Comparison of ENCODE assay signal across 24 cellular contexts in the genomic region with DNA sequence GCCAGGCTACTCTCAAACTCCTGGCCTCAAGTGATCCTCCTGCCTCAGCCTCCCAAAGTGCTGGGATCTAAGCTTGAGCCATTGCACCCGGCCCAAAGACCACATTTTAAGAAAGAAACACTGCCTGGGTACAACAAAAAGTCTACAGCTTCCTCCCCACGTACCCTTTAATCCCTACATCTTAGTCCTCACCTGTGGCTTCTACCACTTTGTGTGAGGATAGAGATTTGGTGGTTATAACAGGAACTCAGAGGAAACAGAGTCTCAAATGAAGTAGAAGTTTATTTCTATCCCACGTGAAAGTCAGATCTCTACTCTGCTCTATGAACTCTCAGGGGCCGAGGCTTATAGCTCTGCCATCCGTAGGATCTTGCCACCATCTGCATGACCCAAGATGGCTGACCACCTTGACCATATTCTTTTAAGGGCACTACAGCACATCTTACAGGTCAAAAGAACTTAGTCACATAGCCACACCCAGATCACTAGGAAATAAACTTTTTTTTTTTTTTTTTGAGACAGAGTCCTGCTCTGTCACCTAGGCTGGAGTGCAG. TPM values are rescaled to one million over a fixed set of nuclear protein-coding genes. Genes with fewer than 3 reads are reported as not detected.
"Had no signal": no experiment of that assay in that cellular context is flagged by ENCODE, and none has a peak within 500 bp of the region (broad histone marks: within the 10 kb centered on the region; RNA-seq: fewer than 3 reads in every experiment).

No MANE protein-coding gene starts in this region.

- H3K9me3 ChIP-seq: breast epithelium, esophagus squamous epithelium, gastrocnemius medialis, right lobe of liver had no signal

- H3K4me3 ChIP-seq: breast epithelium, esophagus squamous epithelium, gastrocnemius medialis, right lobe of liver, skin epidermis, tibial artery had no signal

- H3K27me3 ChIP-seq: breast epithelium, esophagus squamous epithelium, gastrocnemius medialis, right lobe of liver, tibial artery had no signal

- H3K4me3 Mint-ChIP-seq: activated naive CD4-positive, alpha-beta T cell treated with anti-CD3 and anti-CD28 coated beads, Interleukin-2, amount 50 U/mL, for 24 hours; activated T-cell treated with anti-CD3 and anti-CD28 coated beads, Interleukin-2, amount 50 U/mL, for 72 hours; central memory CD8-positive, alpha-beta T cell; neural crest cell; stimulated activated naive CD8-positive, alpha-beta T cell treated with anti-CD3 and anti-CD28 coated beads, Interleukin-15, Interleukin-2, amounts not matched to agents 100 ng/mL and 50 ng/mL, for 24 hours; T-helper 2 cell treated with Interferon-gamma antibody and Interleukin-4, amounts not matched to agents 5 μg/mL and 100 μg/mL, for 36 hours had no signal

- H3K9me3 Mint-ChIP-seq: activated naive CD4-positive, alpha-beta T cell treated with anti-CD3 and anti-CD28 coated beads, Interleukin-2, amount 50 U/mL, for 24 hours; activated T-cell treated with anti-CD3 and anti-CD28 coated beads, Interleukin-2, amount 50 U/mL, for 72 hours; central memory CD8-positive, alpha-beta T cell; stimulated activated naive CD8-positive, alpha-beta T cell treated with anti-CD3 and anti-CD28 coated beads, Interleukin-15, Interleukin-2, amounts not matched to agents 100 ng/mL and 50 ng/mL, for 24 hours had no signal

- ATAC-seq: activated CD4-positive, CD25-positive, alpha-beta regulatory T cell treated with anti-CD3 and anti-CD28 coated beads, Interleukin-2, amount 50 U/mL, for 24 hours; activated T-cell treated with anti-CD3 and anti-CD28 coated beads, Interleukin-2, amount 50 U/mL, for 72 hours; gastrocnemius medialis; left ventricle myocardium superior; right lobe of liver had no signal

- DNase-seq: activated effector memory CD4-positive, alpha-beta T cell treated with anti-CD3 and anti-CD28 coated beads, Interleukin-2, amount 50 U/mL, for 16 hours; activated T-cell treated with anti-CD3 and anti-CD28 coated beads, Interleukin-2, amount 50 U/mL, for 72 hours; esophagus squamous epithelium; gastrocnemius medialis; hippocampal formation; left ventricle myocardium superior; posterior cingulate gyrus; right lobe of liver; stimulated activated CD4-positive, alpha-beta T cell treated with anti-CD3 and anti-CD28 coated beads, Interleukin-1b, Interleukin-23, amount 100 ng/mL, for 48 hours; substantia nigra had no signal

- H3K4me1 ChIP-seq: breast epithelium, esophagus squamous epithelium, gastrocnemius medialis, tibial artery had no signal

- H3K27me3 Mint-ChIP-seq: activated naive CD4-positive, alpha-beta T cell treated with anti-CD3 and anti-CD28 coated beads, Interleukin-2, amount 50 U/mL, for 24 hours; central memory CD8-positive, alpha-beta T cell; stimulated activated naive CD8-positive, alpha-beta T cell treated with anti-CD3 and anti-CD28 coated beads, Interleukin-15, Interleukin-2, amounts not matched to agents 100 ng/mL and 50 ng/mL, for 24 hours had no signal

- H3K4me1 Mint-ChIP-seq: neural crest cell had no signal

- H3K27ac ChIP-seq: breast epithelium, esophagus squamous epithelium, gastrocnemius medialis, right lobe of liver, skin epidermis, tibial artery, VCaP had no signal

- H3K36me3 ChIP-seq: breast epithelium, esophagus squamous epithelium, gastrocnemius medialis, right lobe of liver had no signal

- H3K27ac Mint-ChIP-seq: activated naive CD4-positive, alpha-beta T cell treated with anti-CD3 and anti-CD28 coated beads, Interleukin-2, amount 50 U/mL, for 24 hours; activated T-cell treated with anti-CD3 and anti-CD28 coated beads, Interleukin-2, amount 50 U/mL, for 72 hours; stimulated activated naive CD8-positive, alpha-beta T cell treated with anti-CD3 and anti-CD28 coated beads, Interleukin-15, Interleukin-2, amounts not matched to agents 100 ng/mL and 50 ng/mL, for 24 hours; T-helper 2 cell treated with Interferon-gamma antibody and Interleukin-4, amounts not matched to agents 5 μg/mL and 100 μg/mL, for 36 hours had no signal

RNA-seq across cellular contexts. Expression of a gene that starts 17.4 kb away (rescaled TPM):
- total RNA-seq: astrocyte, dermis microvascular lymphatic vessel endothelial cell, left ventricle myocardium superior, omental fat pad, right lobe of liver, urinary bladder had no signal
